In the genomic region with DNA sequence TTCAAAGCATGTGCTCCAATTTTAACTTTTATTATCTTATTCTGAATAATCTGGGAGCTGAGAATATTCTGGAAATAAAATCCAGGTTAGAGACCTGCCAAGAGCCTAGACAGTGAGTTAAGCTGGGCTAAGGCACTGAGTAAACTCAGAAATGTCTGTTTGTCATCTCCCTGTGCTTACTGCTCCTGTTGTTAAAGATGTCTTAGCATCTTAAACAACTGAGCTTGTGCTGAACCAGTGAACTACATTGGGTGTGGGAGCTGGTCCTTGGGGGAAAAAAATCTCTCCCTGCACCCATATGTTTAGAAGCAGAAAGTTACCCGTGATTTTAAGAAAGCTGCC, we compare ENCODE assay signal across 1 cellular context.
TF ChIP-seq lines count a peak whose summit lies in the region.

No MANE protein-coding gene starts in this region.

TF ChIP-seq in H1, 55 proteins besides CTCF, POLR2A, EP300 and RAD21:
- 0 out of 2 replicates have a peak, but pooled peaks have one; percentile 21 for TF ChIP-seq RBBP5 (IDR thresholded peaks at IDR 0.05; ENCODE audit: borderline replicate concordance, low read depth, low read length)
- TF ChIP-seq NRF1 (IDR thresholded peaks at IDR 0.05; ENCODE audit: low read depth, low read length): no peak
- no peak for TF ChIP-seq CHD2 (IDR thresholded peaks at IDR 0.05; ENCODE audit: low read length)
- no peak for TF ChIP-seq RNF2 (IDR thresholded peaks at IDR 0.05; ENCODE audit: borderline replicate concordance, low read depth, low read length, missing control alignments, poor library complexity, severe bottlenecking)
- no peak for TF ChIP-seq ASH2L (IDR thresholded peaks at IDR 0.05; ENCODE audit: low read length)
- TF ChIP-seq TBP (IDR thresholded peaks at IDR 0.05; ENCODE audit: low read depth, low read length): no peak
- TF ChIP-seq YY1 (IDR thresholded peaks at IDR 0.05; ENCODE audit: low read depth, low read length): no peak
- TF ChIP-seq BACH1 (IDR thresholded peaks at IDR 0.05; ENCODE audit: low read length): no peak
- TF ChIP-seq CEBPB (IDR thresholded peaks at IDR 0.05; ENCODE audit: low read depth, low read length): no peak
- no peak for TF ChIP-seq KDM5A (IDR thresholded peaks at IDR 0.05; ENCODE audit: low read length)
- no peak for TF ChIP-seq CBX5 (IDR thresholded peaks at IDR 0.05; ENCODE audit: low read depth, low read length)
- TF ChIP-seq TCF12 (IDR thresholded peaks at IDR 0.05; ENCODE audit: low read depth, low read length): 0 out of 2 replicates have a peak, but pooled peaks have one; percentile 1
- no peak for TF ChIP-seq GABPA (IDR thresholded peaks at IDR 0.05; ENCODE audit: borderline replicate concordance, insufficient read depth, low read length)
- no peak for TF ChIP-seq BRCA1 (IDR thresholded peaks at IDR 0.05; ENCODE audit: low read depth, low read length)
- no peak for TF ChIP-seq CTBP2 (IDR thresholded peaks at IDR 0.05; ENCODE audit: borderline replicate concordance, insufficient read depth, insufficient read length, low read length)
- no peak for TF ChIP-seq JUN (IDR thresholded peaks at IDR 0.05; ENCODE audit: low read depth, low read length)
TF ChIP-seq in H1: peak in this region for 2.
